8 cellular contexts compared by ENCODE assay signal in the genomic region with DNA sequence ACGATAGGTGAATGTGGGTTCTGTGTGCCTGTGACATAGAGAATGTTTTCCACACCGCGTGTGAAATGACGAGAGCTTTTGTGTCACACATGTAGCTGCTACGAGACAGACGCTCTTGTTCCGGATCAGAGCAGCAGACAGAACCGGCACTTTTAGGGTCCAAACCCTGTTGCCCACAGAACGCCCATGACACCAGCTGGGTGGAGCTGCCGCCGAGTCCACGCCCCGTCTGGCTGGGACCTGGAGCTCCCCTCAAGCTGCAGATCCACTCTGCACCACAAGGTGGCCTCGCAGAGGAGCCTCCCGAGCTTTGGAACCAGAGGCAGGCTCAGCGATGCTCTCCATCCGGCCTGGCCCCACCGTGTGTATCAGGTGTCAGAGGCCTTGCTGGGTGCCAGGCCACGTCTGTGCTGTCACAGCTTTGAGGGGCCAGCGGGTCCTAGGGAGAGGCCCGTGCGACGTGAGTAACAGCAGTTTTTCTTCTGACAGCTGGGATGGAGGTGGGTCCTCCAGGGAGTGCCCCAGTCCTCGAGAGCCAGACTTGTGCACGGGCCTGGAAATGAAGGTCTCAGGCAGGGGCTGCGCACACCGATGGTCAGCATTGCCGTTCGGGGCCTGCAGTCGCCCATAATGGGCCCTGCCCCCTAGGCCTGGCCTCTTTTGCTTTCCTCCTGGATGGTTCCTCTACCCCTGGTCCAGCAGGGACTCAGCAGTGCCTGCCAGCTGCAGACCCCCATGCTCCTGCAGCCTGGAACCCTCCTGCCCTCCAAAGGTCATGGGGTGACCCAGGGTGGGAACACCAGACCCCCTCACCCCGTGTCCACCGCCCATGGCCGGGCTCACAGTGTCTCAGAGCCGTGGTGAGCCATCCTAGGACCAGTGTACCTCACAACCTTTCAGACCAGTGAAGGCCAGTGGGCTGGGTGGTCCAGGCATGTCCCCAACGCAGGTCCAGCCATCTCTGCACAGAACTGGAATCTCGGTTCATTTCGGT. TPM values are rescaled to one million over a fixed set of nuclear protein-coding genes. Genes with fewer than 3 reads are reported as not detected.
DNase-seq lines count a peak whose midpoint lies in the region; ATAC-seq and TF ChIP-seq lines count a peak whose summit lies in the region.

No MANE protein-coding gene starts in this region.

- H3K4me1 ChIP-seq in OCI-LY1 (ENCODE audit: insufficient read depth, low read length, severe bottlenecking) = peaks cover 45% of the 10 kb centered on the region

- peak overlapping the region; percentile 79 for H3K27ac ChIP-seq in OCI-LY1 (ENCODE audit: low read depth, low read length, poor library complexity, severe bottlenecking)

- no peak overlapping the region; the same call in 1 of the 2 replicates for H3K9ac ChIP-seq in OCI-LY1 (ENCODE audit: low read length)

- no peaks in the 10 kb centered on the region for H4K20me1 ChIP-seq in OCI-LY1 (ENCODE audit: insufficient read depth, low read length)

- ATAC-seq in GM21447 (IDR thresholded peaks at IDR 0.05; ENCODE audit: unreplicated experiment) = peak; percentile 59

- H3F3A ChIP-seq in OCI-LY1 (ENCODE audit: insufficient read depth, low read length) = no peaks in the 10 kb centered on the region

- peak; percentile 61 for DNase-seq in DMS 273 treated with DMSO at 0.1 percent for 48 hours (lab: John Stamatoyannopoulos, UW)
- peak in 74 of 76 experiments; percentile 10 to 89 (median 72) for DNase-seq in HUDEP-2 (lab: John Stamatoyannopoulos, UW; ENCODE audit: unreplicated experiment in 76 of 76)
- peak; percentile 83 for DNase-seq in activated T-cell treated with anti-CD3 and anti-CD28 coated beads for 4 hours
- no peak for DNase-seq in epithelial cell of proximal tubule (ENCODE audit: low read depth)
- DNase-seq in myocyte (ENCODE audit: low read depth) = peak; percentile 94
- DNase-seq in stimulated activated CD8-positive, alpha-beta memory T cell treated with anti-CD3 and anti-CD28 coated beads, Interleukin-7, amount 100 ng/mL, for 1 hour (ENCODE audit: low read depth in 2 of 2) = peak; percentile 64 to 77

- H2AFZ ChIP-seq in OCI-LY1 (ENCODE audit: low read length) = no peak overlapping the region

- H3K27me3 ChIP-seq in OCI-LY1 (ENCODE audit: insufficient read depth, low read length) = no peaks in the 10 kb centered on the region

- no peaks in the 10 kb centered on the region for H3K9me2 ChIP-seq in OCI-LY1 (ENCODE audit: low read depth, low read length)

- peak overlapping the region; percentile 44 for H3K4me2 ChIP-seq in OCI-LY1 (ENCODE audit: low read length)

- H3K9me3 ChIP-seq in OCI-LY1 (ENCODE audit: low read length) = no peaks in the 10 kb centered on the region

- no peaks in the 10 kb centered on the region for H3K79me2 ChIP-seq in OCI-LY1 (ENCODE audit: insufficient read depth, low read length)

- TF ChIP-seq CTCF in OCI-LY1 (IDR thresholded peaks at IDR 0.05; ENCODE audit: low read length) (peak; percentile 85), epithelial cell of proximal tubule (conservative IDR thresholded peaks at IDR 0.05; ENCODE audit: low read depth, low read length) (peak; percentile 84)

- no peaks in the 10 kb centered on the region for H3K36me3 ChIP-seq in OCI-LY1 (ENCODE audit: insufficient read depth, low read length)

- H3K4me3 ChIP-seq in OCI-LY1 (ENCODE audit: low read depth, low read length, poor library complexity, severe bottlenecking) (no peak overlapping the region), epithelial cell of proximal tubule (ENCODE audit: low read depth, low read length) (peak overlapping the region; percentile 36)

RNA-seq across cellular contexts. Expression of a gene that starts 2.5 kb away (rescaled TPM):
- total RNA-seq in epithelial cell of proximal tubule (not detected in 2 replicates), myocyte (11.2 and 21.9 TPM in 2 replicates)
- 1.6 TPM for polyA plus RNA-seq in myocyte (2012)

RNA-seq across cellular contexts. Expression of a gene that starts 29.2 kb away (rescaled TPM):
- total RNA-seq in epithelial cell of proximal tubule (4.2 and 4.5 TPM in 2 replicates), myocyte (7.8 and 7.9 TPM in 2 replicates)
- 8.4 TPM for polyA plus RNA-seq in myocyte (2012)

RNA-seq across cellular contexts. Expression of a gene that starts 29.3 kb away (rescaled TPM):
- total RNA-seq in epithelial cell of proximal tubule = 99.3 and 103 TPM in 2 replicates
- 142 and 184 TPM in 2 replicates for total RNA-seq in myocyte
- 117 TPM for polyA plus RNA-seq in myocyte (2012)

Comparison
In these comparisons a context has a peak if more than half of its experiments do, and no peak if none do; other contexts are left out.
1. RNA of a gene that starts 2.5 kb away (total RNA-seq): 11.2 to 21.9 TPM in myocyte; not detected in epithelial cell of proximal tubule; every median in the first group is over 10 times any median in the second.